22 cellular contexts compared by ENCODE assay signal in the genomic region with DNA sequence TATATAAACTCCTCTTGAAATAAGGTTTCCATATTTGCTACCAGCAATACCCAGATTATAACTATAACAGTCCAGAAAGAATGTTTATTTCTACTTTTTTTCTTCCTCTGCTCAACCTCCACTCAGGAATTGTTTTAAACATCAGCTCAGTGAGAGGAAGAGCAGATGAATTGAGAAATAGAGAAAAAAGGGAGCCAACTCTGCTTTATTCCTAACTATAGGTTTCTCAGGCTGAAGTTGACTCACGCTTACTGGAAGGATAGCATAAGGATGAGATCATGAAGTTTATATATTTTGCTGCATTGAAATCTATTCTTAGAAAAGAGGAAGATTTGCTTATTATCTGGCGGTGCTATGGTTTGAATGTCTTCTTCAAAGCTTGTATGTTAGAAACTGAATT.
DNase-seq lines count a peak whose midpoint lies in the region; ATAC-seq and TF ChIP-seq lines count a peak whose summit lies in the region.
"Had no signal": no experiment of that assay in that cellular context is flagged by ENCODE, and none has a peak within 500 bp of the region (broad histone marks: within the 10 kb centered on the region; RNA-seq: fewer than 3 reads in every experiment).

No MANE protein-coding gene starts in this region.

- H3K36me3 ChIP-seq in breast epithelium: no peaks in the 10 kb centered on the region

- H3K27me3 Mint-ChIP-seq in MCF 10A (ENCODE audit: insufficient read depth, unreplicated experiment): no peaks in the 10 kb centered on the region
- H3K27me3 Mint-ChIP-seq: activated CD8-positive, alpha-beta memory T cell treated with anti-CD3 and anti-CD28 coated beads, Interleukin-2, amount 10 ng/mL, durations not matched to agents 7 days and 5 days; naive thymus-derived CD4-positive, alpha-beta T cell had no signal

- no peaks in the 10 kb centered on the region for H3K4me1 ChIP-seq in breast epithelium

- no peaks in the 10 kb centered on the region for H3K27me3 ChIP-seq in breast epithelium

- ATAC-seq in HG02798 (IDR thresholded peaks at IDR 0.05; ENCODE audit: poor library complexity, unreplicated experiment): no peak
- ATAC-seq: activated CD8-positive, alpha-beta memory T cell treated with anti-CD3 and anti-CD28 coated beads, Interleukin-2, amount 10 ng/mL, durations not matched to agents 7 days and 5 days; naive thymus-derived CD4-positive, alpha-beta T cell had no signal

- H3K4me3 ChIP-seq in breast epithelium: no peak overlapping the region
- H3K4me3 ChIP-seq in cardiac fibroblast (replicated peaks in 1 of 2; ENCODE audit: low read depth in 2 of 2, low read length in 2 of 2): no peak overlapping the region
- H3K4me3 ChIP-seq: skin epidermis had no signal

- DNase-seq in MCF 10A (ENCODE audit: unreplicated experiment): peak; percentile 52
- DNase-seq in breast epithelium (ENCODE audit: low spot score in 2 of 2): no peak
- DNase-seq in cardiac fibroblast (ENCODE audit: low read depth in 2 of 2): peak; percentile 41 to 71
- peak; percentile 44 for DNase-seq in hepatic stellate cell (ENCODE audit: low spot score)
- DNase-seq in NCI-H187 treated with DMSO at 0.1 percent for 48 hours (lab: John Stamatoyannopoulos, UW): no peak
- DNase-seq in SIG-M5 treated with dmso at 0.1 percent for 504 hours (lab: John Stamatoyannopoulos, UW; ENCODE audit: unreplicated experiment): no peak
- DNase-seq: 8988T; activated CD4-positive, CD25-positive, alpha-beta regulatory T cell treated with anti-CD3 and anti-CD28 coated beads, Interleukin-2, amount 50 U/mL, for 72 hours; activated CD8-positive, alpha-beta memory T cell treated with anti-CD3 and anti-CD28 coated beads, Interleukin-2, amount 10 ng/mL, durations not matched to agents 7 days and 5 days; cerebellar nuclear complex; endodermal cell; KG1; kidney glomerular epithelial cell; MV-4-11; naive thymus-derived CD4-positive, alpha-beta T cell; NCI-H1694 treated with DMSO at 0.1 percent for 48 hours; NCI-H345; RPMI8226 had no signal

- no peak for TF ChIP-seq CTCF in MCF 10A (IDR thresholded peaks at IDR 0.05; ENCODE audit: unreplicated experiment)
- no peak for TF ChIP-seq CTCF in breast epithelium (IDR thresholded peaks at IDR 0.05)
- no peak for TF ChIP-seq CTCF in cardiac fibroblast (IDR thresholded peaks at IDR 0.05; ENCODE audit: low read depth, low read length)

- H3K36me3 Mint-ChIP-seq in MCF 10A (ENCODE audit: insufficient read depth, unreplicated experiment): peaks cover 5% of the 10 kb centered on the region
- H3K36me3 Mint-ChIP-seq: activated CD8-positive, alpha-beta memory T cell treated with anti-CD3 and anti-CD28 coated beads, Interleukin-2, amount 10 ng/mL, durations not matched to agents 7 days and 5 days had no signal

- TF ChIP-seq POLR2A in breast epithelium (IDR thresholded peaks at IDR 0.05): no peak

- POLR2A ChIA-PET in MCF 10A (lab: Yijun Ruan, JAX): no interaction called here

- CTCF ChIA-PET in MCF 10A (lab: Yijun Ruan, JAX): interaction anchor here (0.7 kb wide), 1 partner anchor 812 kb away, joined by 3 read pairs; no protein-coding TSS in a partner anchor

- peaks cover 31% of the 10 kb centered on the region for H3K4me1 Mint-ChIP-seq in MCF 10A (ENCODE audit: insufficient read depth, unreplicated experiment)
- H3K4me1 Mint-ChIP-seq: activated CD8-positive, alpha-beta memory T cell treated with anti-CD3 and anti-CD28 coated beads, Interleukin-2, amount 10 ng/mL, durations not matched to agents 7 days and 5 days; naive thymus-derived CD4-positive, alpha-beta T cell had no signal

- peaks cover 13% of the 10 kb centered on the region for H3K9me3 Mint-ChIP-seq in MCF 10A (ENCODE audit: unreplicated experiment)

- H3K9me3 ChIP-seq in breast epithelium: no peaks in the 10 kb centered on the region

- H3K27ac ChIP-seq in breast epithelium (no peak overlapping the region), temporal lobe (ENCODE audit: low read depth, low read length) (peak overlapping the region; percentile 82)
- H3K27ac ChIP-seq: C4-2B, skin epidermis had no signal

- H3K4me3 Mint-ChIP-seq in MCF 10A (ENCODE audit: unreplicated experiment): no peak overlapping the region
- H3K4me3 Mint-ChIP-seq: activated CD8-positive, alpha-beta memory T cell treated with anti-CD3 and anti-CD28 coated beads, Interleukin-2, amount 10 ng/mL, durations not matched to agents 7 days and 5 days; endodermal cell; naive thymus-derived CD4-positive, alpha-beta T cell had no signal

- peak overlapping the region; percentile 73 for H3K27ac Mint-ChIP-seq in MCF 10A (ENCODE audit: low read depth, unreplicated experiment)
- H3K27ac Mint-ChIP-seq: activated CD8-positive, alpha-beta memory T cell treated with anti-CD3 and anti-CD28 coated beads, Interleukin-2, amount 10 ng/mL, durations not matched to agents 7 days and 5 days; endodermal cell; naive thymus-derived CD4-positive, alpha-beta T cell had no signal

- intact Hi-C loops in MCF 10A (cut with micrococcal nuclease): no loop called here
- intact Hi-C loops in breast epithelium (cut with DNase I; ENCODE audit: low total_unique reads): no loop called here

- BruUV-seq in MCF 10A (replicated peaks; lab: Mats Ljungman, UMichigan): no TSS peak

Comparison
In these comparisons a context has a peak if more than half of its experiments do, and no peak if none do; other contexts are left out.
1. DNase-seq: peak in MCF 10A (single experiment), cardiac fibroblast (2 of 2) and hepatic stellate cell (single experiment); none in breast epithelium (0 of 2), NCI-H187 treated with DMSO at 0.1 percent for 48 hours (single experiment) and SIG-M5 treated with dmso at 0.1 percent for 504 hours (single experiment).